Comparison of ENCODE assay signal across 19 cellular contexts in genomic region chr1:48691429-48692001, GRCh38.
A peak's percentile ranks its signal among the peaks of the same experiment; 100 is the strongest.
DNase-seq lines count a peak whose midpoint lies in the region; ATAC-seq, FAIRE-seq and TF ChIP-seq lines count a peak whose summit lies in the region.
"Had no signal": no experiment of that assay in that cellular context is flagged by ENCODE, and none has a peak within 500 bp of the region (broad histone marks: within the 10 kb centered on the region; RNA-seq: fewer than 3 reads in every experiment).

No MANE protein-coding gene starts in this region.

- H3K4me3 Mint-ChIP-seq in T-cell = no peak overlapping the region
- H3K4me3 Mint-ChIP-seq: activated naive CD4-positive, alpha-beta T cell treated with anti-CD3 and anti-CD28 coated beads, Interleukin-2, amount 10 ng/mL, durations not matched to agents 7 days and 5 days; stimulated activated naive CD8-positive, alpha-beta T cell treated with anti-CD3 and anti-CD28 coated beads, Interleukin-15, Interleukin-2, amounts not matched to agents 100 ng/mL and 50 ng/mL, for 24 hours had no signal

- no peak overlapping the region for H3K9ac ChIP-seq in GM12878 (ENCODE audit: control insufficient read depth, insufficient read depth, low read length)

- SMC1A ChIA-PET in GM12878 (lab: Charles Lee; ENCODE audit: uncharacterized antibody, unreplicated experiment) = no interaction called here

- no peaks in the 10 kb centered on the region for H3K27me3 ChIP-seq in GM12878 (replicated peaks in 1 of 2; ENCODE audit: control insufficient read depth in 2 of 2, insufficient read depth in 2 of 2, low read length in 1 of 2)
- H3K27me3 ChIP-seq in prostate gland (replicated peaks; ENCODE audit: insufficient read depth) = no peaks in the 10 kb centered on the region

- H3K4me1 Mint-ChIP-seq in T-cell = no peaks in the 10 kb centered on the region
- H3K4me1 Mint-ChIP-seq: activated naive CD4-positive, alpha-beta T cell treated with anti-CD3 and anti-CD28 coated beads, Interleukin-2, amount 10 ng/mL, durations not matched to agents 7 days and 5 days had no signal

- TF ChIP-seq CTCF in GM12878 (IDR thresholded peaks at IDR 0.05 in 2 of 3, conservative IDR thresholded peaks at IDR 0.05 in 1 of 3; ENCODE audit: control insufficient read depth in 2 of 3, extremely low read depth in 1 of 3, insufficient read depth in 1 of 3, low read depth in 3 of 3, low read length in 3 of 3) (no peak), prostate gland (IDR thresholded peaks at IDR 0.05) (no peak)

- H3K4me3 ChIP-seq in GM12878 = no peak overlapping the region
- H3K4me3 ChIP-seq in prostate gland = no peak overlapping the region
- H3K4me3 ChIP-seq: cardiac muscle cell had no signal

- H3K36me3 ChIP-seq in GM12878 (ENCODE audit: control insufficient read depth in 2 of 2, insufficient read depth in 2 of 2, low read length in 1 of 2) (no peaks in the 10 kb centered on the region), prostate gland (no peaks in the 10 kb centered on the region)
- H3K36me3 ChIP-seq: cardiac muscle cell had no signal

- H4K20me1 ChIP-seq in GM12878 (ENCODE audit: control insufficient read depth, insufficient read depth) = no peaks in the 10 kb centered on the region; the same call in 1 of the 2 replicates

- ATAC-seq in GM18511 (IDR thresholded peaks at IDR 0.05; ENCODE audit: unreplicated experiment) (peak; percentile 66), GM19395 (IDR thresholded peaks at IDR 0.05; ENCODE audit: unreplicated experiment) (peak; percentile 68), HG02981 (IDR thresholded peaks at IDR 0.05; ENCODE audit: unreplicated experiment) (peak; percentile 72), GM12878 (peak; percentile 48; the same call in 2 of the 3 replicates), T-cell (replicated peaks in 1 of 4) (no peak)

- H3K9me3 ChIP-seq in GM12878 (replicated peaks; ENCODE audit: control insufficient read depth, insufficient read depth, low read length) = no peaks in the 10 kb centered on the region
- no peaks in the 10 kb centered on the region for H3K9me3 ChIP-seq in prostate gland

- RAD21 ChIA-PET in GM12878 (lab: Charles Lee; ENCODE audit: unreplicated experiment) = no interaction called here

- H3K27ac ChIP-seq in GM12878 (ENCODE audit: control insufficient read depth, insufficient read depth) = no peak overlapping the region
- H3K27ac ChIP-seq in prostate gland = no peak overlapping the region
- H3K27ac ChIP-seq: cardiac muscle cell had no signal

- POLR2A ChIA-PET in GM12878 (lab: Charles Lee) = no interaction called here
- POLR2A ChIA-PET in T-cell (lab: Charles Lee) = no interaction called here

- no peak overlapping the region for H3K4me2 ChIP-seq in GM12878 (ENCODE audit: control insufficient read depth, insufficient read depth)

- H2AFZ ChIP-seq in GM12878 (ENCODE audit: control insufficient read depth, low read depth, low read length) = no peak overlapping the region

- H3K36me3 Mint-ChIP-seq in T-cell = no peaks in the 10 kb centered on the region
- H3K36me3 Mint-ChIP-seq: activated naive CD4-positive, alpha-beta T cell treated with anti-CD3 and anti-CD28 coated beads, Interleukin-2, amount 10 ng/mL, durations not matched to agents 7 days and 5 days had no signal

- H3K27ac Mint-ChIP-seq in T-cell = no peak overlapping the region
- H3K27ac Mint-ChIP-seq: activated naive CD4-positive, alpha-beta T cell treated with anti-CD3 and anti-CD28 coated beads, Interleukin-2, amount 10 ng/mL, durations not matched to agents 7 days and 5 days; stimulated activated naive CD8-positive, alpha-beta T cell treated with anti-CD3 and anti-CD28 coated beads, Interleukin-15, Interleukin-2, amounts not matched to agents 100 ng/mL and 50 ng/mL, for 24 hours had no signal

- H3K27me3 Mint-ChIP-seq in T-cell = peaks cover 5 to 6% of the 10 kb centered on the region in 2 donors
- H3K27me3 Mint-ChIP-seq: activated naive CD4-positive, alpha-beta T cell treated with anti-CD3 and anti-CD28 coated beads, Interleukin-2, amount 10 ng/mL, durations not matched to agents 7 days and 5 days had no signal

- in situ Hi-C loops in GM12878 (cut with MboI) = no loop called here

- 2% methylated on average over 5 of the region's 5 CpGs for whole genome bisulfite sequencing in GM12878 (ENCODE audit: insufficient coverage, insufficient replicate concordance, low lambda C conversion rate, missing lambda C conversion rate)
- WGBS in prostate gland = 90% methylated on average over 5 of the region's 5 CpGs

- CTCF ChIA-PET in GM12878 (lab: Yijun Ruan, JAX) (interaction anchor here (2.3 kb wide), 1 partner anchor 14 kb away, joined by 12 read pairs; no protein-coding TSS in a partner anchor), T-cell (lab: Charles Lee) (no interaction called here)

- DNase-seq in GM12878 (ENCODE audit: low read depth, low spot score) (no peak), prostate gland (ENCODE audit: low spot score) (no peak), SIG-M5 (lab: John Stamatoyannopoulos, UW) (no peak), T-cell (no peak), HK-2 (ENCODE audit: unreplicated experiment) (no peak)
- DNase-seq: activated CD8-positive, alpha-beta memory T cell treated with anti-CD3 and anti-CD28 coated beads for 24 hours; activated naive CD4-positive, alpha-beta T cell treated with anti-CD3 and anti-CD28 coated beads, Interleukin-2, amount 10 ng/mL, durations not matched to agents 7 days and 5 days; AML-193; DMS153; KG1; NCI-H2029; retina; stimulated activated CD4-positive, alpha-beta T cell treated with anti-CD3 and anti-CD28 coated beads, Interleukin-4, amount 100 ng/mL, for 1 hour had no signal

- FAIRE-seq in GM12878 (lab: Jason Lieb, UNC) = no peak
- FAIRE-seq: keratinocyte had no signal

- intact Hi-C loops in GM12878 (cut with micrococcal nuclease; ENCODE audit: unreplicated experiment) = no loop called here
- intact Hi-C loops in prostate gland (cut with DNase I) = no loop called here

- no TSS peak for BruUV-seq in GM12878 (replicated peaks; lab: Mats Ljungman, UMichigan)

- H3K4me1 ChIP-seq in GM12878 (ENCODE audit: control insufficient read depth, insufficient read depth, low read length) = no peaks in the 10 kb centered on the region
- H3K4me1 ChIP-seq in prostate gland (replicated peaks) = no peaks in the 10 kb centered on the region

- no peak for TF ChIP-seq EP300 in GM12878 (IDR thresholded peaks at IDR 0.05; ENCODE audit: borderline replicate concordance in 1 of 2, control insufficient read depth in 1 of 2, low read depth in 2 of 2, low read length in 2 of 2)

- no peaks in the 10 kb centered on the region for H3K9me3 Mint-ChIP-seq in T-cell
- H3K9me3 Mint-ChIP-seq: activated naive CD4-positive, alpha-beta T cell treated with anti-CD3 and anti-CD28 coated beads, Interleukin-2, amount 10 ng/mL, durations not matched to agents 7 days and 5 days; stimulated activated naive CD8-positive, alpha-beta T cell treated with anti-CD3 and anti-CD28 coated beads, Interleukin-15, Interleukin-2, amounts not matched to agents 100 ng/mL and 50 ng/mL, for 24 hours had no signal

- TF ChIP-seq POLR2A in GM12878 (IDR thresholded peaks at IDR 0.05; ENCODE audit: low read depth, low read length) = no peak
- TF ChIP-seq POLR2A in prostate gland (IDR thresholded peaks at IDR 0.05) = no peak

- H3K79me2 ChIP-seq in GM12878 (ENCODE audit: control insufficient read depth, insufficient read depth, low read length) = no peaks in the 10 kb centered on the region

- no peak for TF ChIP-seq RAD21 in GM12878 (IDR thresholded peaks at IDR 0.05; ENCODE audit: insufficient read depth, low read depth, low read length)

TF ChIP-seq in GM12878, 131 proteins besides CTCF, POLR2A, EP300 and RAD21 (continues in another document):
- TF ChIP-seq TARDBP (IDR thresholded peaks at IDR 0.05; ENCODE audit: borderline replicate concordance) (no peak), BRCA1 (IDR thresholded peaks at IDR 0.05; ENCODE audit: low read depth, low read length) (no peak), REST (IDR thresholded peaks at IDR 0.05; ENCODE audit: low read depth, low read length) (no peak)

Comparison
In these comparisons a context has a peak if more than half of its experiments do, and no peak if none do; other contexts are left out.
1. ATAC-seq: peak in GM18511 (single experiment), GM19395 (single experiment), HG02981 (single experiment) and GM12878 (single experiment); none in T-cell (0 of 4).